In the genomic region with DNA sequence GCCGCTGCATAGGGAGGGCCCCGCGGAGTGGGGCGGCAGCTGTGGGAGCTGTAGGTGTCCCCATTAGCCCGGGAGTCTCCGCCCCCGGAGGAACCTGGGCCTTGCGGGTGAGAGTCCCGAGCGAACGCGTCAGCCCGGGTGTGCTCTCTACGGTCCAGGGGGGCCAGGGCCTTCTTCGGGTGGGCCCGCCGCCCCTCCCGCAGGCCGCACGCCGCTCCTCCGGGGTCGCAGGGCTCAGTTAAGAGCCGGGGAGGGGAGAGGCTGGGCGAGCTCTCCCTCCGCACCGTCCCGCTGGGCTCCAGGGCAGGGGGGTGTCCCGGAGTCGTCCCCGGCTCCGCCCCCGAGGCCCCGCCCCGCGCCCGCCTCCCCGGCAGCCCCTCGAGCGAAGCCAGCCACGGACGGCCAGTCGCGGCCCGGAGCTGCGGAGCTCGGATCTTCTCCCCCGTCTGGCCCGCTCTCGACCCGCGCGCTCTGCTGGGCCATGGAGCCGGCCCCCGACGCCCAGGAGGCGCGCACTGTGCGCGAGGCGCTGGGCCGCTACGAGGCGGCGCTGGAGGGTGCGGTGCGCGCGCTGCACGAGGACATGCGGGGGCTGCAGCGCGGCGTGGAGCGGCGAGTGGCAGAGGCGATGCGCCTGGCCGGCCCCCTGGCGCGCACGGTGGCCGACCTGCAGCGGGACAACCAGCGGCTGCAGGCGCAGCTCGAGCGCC, we compare ENCODE assay signal across 8 cellular contexts. TPM values are rescaled to one million over a fixed set of nuclear protein-coding genes. Genes with fewer than 3 reads are reported as not detected.
DNase-seq lines count a peak whose midpoint lies in the region; ATAC-seq and TF ChIP-seq lines count a peak whose summit lies in the region.

SMTNL2 (plus strand) TSS at position 405 of the 710 bp plus-strand sequence; CDS start at position 482, 77 bp downstream.

- no TSS peak for BruUV-seq in OCI-LY7 (replicated peaks; lab: Mats Ljungman, UMichigan)

- peak within 1 kb of the TSS; percentile 69 for H2BK5ac ChIP-seq in trophoblast cell (ENCODE audit: low read depth, low read length, poor library complexity)

- H3K79me2 ChIP-seq in trophoblast cell (ENCODE audit: control insufficient read depth, insufficient read depth, low read length, poor library complexity) (peaks cover 42% of the 10 kb centered on the region), OCI-LY7 (ENCODE audit: insufficient read depth, low read depth, low read length) (no peaks in the 10 kb centered on the region)

- DNase-seq in Caki2 (ENCODE audit: low read depth) (peak; percentile 35), SJCRH30 (peak; percentile 22 to 24), germinal center (ENCODE audit: low spot score) (peak; percentile 50), trophoblast cell (peak in 1 of 2 donors; percentile 15), HFFc6 (no peak), NOMO-1 treated with DMSO at 0.1 percent for 48 hours (lab: John Stamatoyannopoulos, UW; ENCODE audit: unreplicated experiment) (no peak), OCI-LY7 (ENCODE audit: low spot score) (no peak)

- no peak for ATAC-seq in HG03045 (IDR thresholded peaks at IDR 0.05; ENCODE audit: unreplicated experiment)

- WGBS in trophoblast cell (ENCODE audit: extremely low coverage, insufficient coverage, insufficient read length) = no CpG with 5 or more reads among the region's 88 CpGs

- H4K8ac ChIP-seq in trophoblast cell (ENCODE audit: low read depth, low read length) = peak within 1 kb of the TSS; percentile 62

- no peaks in the 10 kb centered on the region for H4K20me1 ChIP-seq in OCI-LY7 (ENCODE audit: insufficient read depth, low read length)

- H3K36me3 Mint-ChIP-seq in HFFc6 (ENCODE audit: low read depth) = no peaks in the 10 kb centered on the region

- peaks cover 42% of the 10 kb centered on the region for H3K79me1 ChIP-seq in trophoblast cell (ENCODE audit: low read length)

- CTCF ChIA-PET in OCI-LY7 (lab: Charles Lee; ENCODE audit: unreplicated experiment) = no interaction called here

- H3K9me2 ChIP-seq in OCI-LY7 (ENCODE audit: insufficient read depth, low read length) = no peaks in the 10 kb centered on the region

- H3K4me3 Mint-ChIP-seq in HFFc6 = no peak within 1 kb of the TSS

- peak within 1 kb of the TSS; percentile 83 for H3K14ac ChIP-seq in trophoblast cell (ENCODE audit: low read length)

- no peaks in the 10 kb centered on the region for H3K9me3 Mint-ChIP-seq in HFFc6

- H3K4me3 ChIP-seq in SJCRH30 = peak within 1 kb of the TSS; percentile 48
- H3K4me3 ChIP-seq in trophoblast cell (ENCODE audit: low read depth, low read length) = peak within 1 kb of the TSS; percentile 88
- H3K4me3 ChIP-seq in OCI-LY7 (ENCODE audit: low read depth, low read length, poor library complexity, severe bottlenecking) = no peak within 1 kb of the TSS

- H3K9me3 ChIP-seq in SJCRH30 (replicated peaks) (no peaks in the 10 kb centered on the region), trophoblast cell (ENCODE audit: insufficient read depth, low read depth, low read length) (peaks cover 1% of the 10 kb centered on the region), OCI-LY7 (ENCODE audit: low read length) (no peaks in the 10 kb centered on the region)

- H4K12ac ChIP-seq in trophoblast cell (ENCODE audit: low read depth, low read length) = peak within 1 kb of the TSS; percentile 31

- in situ Hi-C loops in Caki2 (cut with HindIII; ENCODE audit: low pct_unique_long_range_greater_than_20kb, low sequenced_read_pairs) = no loop called here

- H3K4me1 ChIP-seq in SJCRH30 (no peaks in the 10 kb centered on the region; the same call in 1 of the 2 replicates), trophoblast cell (ENCODE audit: control insufficient read depth in 1 of 2, insufficient read depth in 2 of 2, low read length in 2 of 2) (peaks cover 43 to 62% of the 10 kb centered on the region in 2 experiments), OCI-LY7 (ENCODE audit: insufficient read depth, low read length, poor library complexity, severe bottlenecking) (no peaks in the 10 kb centered on the region)

- POLR2A ChIA-PET in OCI-LY7 (lab: Charles Lee) = no interaction called here

- no peaks in the 10 kb centered on the region for H3K4me1 Mint-ChIP-seq in HFFc6 (ENCODE audit: low read depth)

- no peaks in the 10 kb centered on the region for H3K36me3 ChIP-seq in SJCRH30
- H3K36me3 ChIP-seq in trophoblast cell (ENCODE audit: control insufficient read depth in 1 of 2, insufficient read depth in 2 of 2, low read length in 2 of 2) = no peaks in the 10 kb centered on the region
- no peaks in the 10 kb centered on the region for H3K36me3 ChIP-seq in OCI-LY7 (ENCODE audit: insufficient read depth, low read length)

- H2BK120ac ChIP-seq in trophoblast cell (ENCODE audit: insufficient read depth, low read length, poor library complexity) = peak within 1 kb of the TSS; percentile 85

- peak within 1 kb of the TSS; percentile 14 for H3K9ac ChIP-seq in trophoblast cell (ENCODE audit: low read length)

- intact Hi-C loops in OCI-LY7 (cut with micrococcal nuclease; ENCODE audit: unreplicated experiment) = no loop called here

- H3K27ac Mint-ChIP-seq in HFFc6 = no peak within 1 kb of the TSS

- peak within 1 kb of the TSS; percentile 68 for H2AFZ ChIP-seq in trophoblast cell (ENCODE audit: insufficient read depth, low read length, poor library complexity)
- no peak within 1 kb of the TSS for H2AFZ ChIP-seq in OCI-LY7 (ENCODE audit: low read length)

- peaks cover 13% of the 10 kb centered on the region for H3K27me3 ChIP-seq in SJCRH30
- no peaks in the 10 kb centered on the region for H3K27me3 ChIP-seq in trophoblast cell (ENCODE audit: insufficient read depth, low read length)

- H2AK5ac ChIP-seq in trophoblast cell (ENCODE audit: low read length) = peak within 1 kb of the TSS; percentile 48

- peak within 1 kb of the TSS; percentile 78 for H3K4me2 ChIP-seq in trophoblast cell (ENCODE audit: low read length)
- H3K4me2 ChIP-seq in OCI-LY7 (ENCODE audit: low read length) = no peak within 1 kb of the TSS

- peak within 1 kb of the TSS; percentile 96 for H3K4ac ChIP-seq in trophoblast cell (ENCODE audit: low read depth, low read length)

- peak within 1 kb of the TSS; percentile 70 for H4K91ac ChIP-seq in trophoblast cell (ENCODE audit: low read depth, low read length)

- peak within 1 kb of the TSS; percentile 79 for H3K18ac ChIP-seq in trophoblast cell (ENCODE audit: low read length)

- H2BK12ac ChIP-seq in trophoblast cell (ENCODE audit: low read length) = peak within 1 kb of the TSS; percentile 68

- no peak for TF ChIP-seq CTCF in HFFc6 (IDR thresholded peaks at IDR 0.05)
- TF ChIP-seq CTCF in OCI-LY7 (conservative IDR thresholded peaks at IDR 0.05; ENCODE audit: low read length) = no peak

- no peak within 1 kb of the TSS for H3K23ac ChIP-seq in trophoblast cell (ENCODE audit: low read length)

- peaks cover 51% of the 10 kb centered on the region for H3K27me3 Mint-ChIP-seq in HFFc6 (ENCODE audit: insufficient read depth)

- H3K27ac ChIP-seq in SJCRH30 = no peak within 1 kb of the TSS
- peak within 1 kb of the TSS; percentile 29 for H3K27ac ChIP-seq in trophoblast cell (ENCODE audit: low read depth, low read length)
- H3K27ac ChIP-seq in OCI-LY7 (ENCODE audit: low read depth, low read length, poor library complexity, severe bottlenecking) = no peak within 1 kb of the TSS

RNA-seq across cellular contexts. Expression of gene SMTNL2, which starts in this region (rescaled TPM):
- total RNA-seq in Caki2 (2014; rRNA removed; shearing (Covaris generic); ENCODE audit: low replicate concordance) = 2.4 and 2.9 TPM in 2 replicates
- total RNA-seq in SJCRH30 (2014; rRNA removed; shearing (Covaris generic)) = 0.23 TPM in 1 of 2 replicates, not detected in the other
- polyA plus RNA-seq in trophoblast cell (2013) = 71.8 and 77.6 TPM in 2 replicates
- not detected for total RNA-seq in HFFc6 (2021; fragmentation: NEBNext Ultra II Directional; extraction: Animal tissue kit (Norgen Biotek cat#: 25700))
- not detected in 2 replicates for total RNA-seq in OCI-LY7 (2014; rRNA removed; shearing (Covaris generic))
- not detected in 2 replicates for total RNA-seq in OCI-LY7 (2022)

Comparison
In these comparisons a context has a peak if more than half of its experiments do, and no peak if none do; other contexts are left out.
1. Peak in DNase-seq and H3K4me3 ChIP-seq in SJCRH30; RNA of the gene not detected or under 1 TPM.
2. DNase-seq: peak in Caki2 (single experiment) and germinal center (single experiment); none in HFFc6 (single experiment), NOMO-1 treated with DMSO at 0.1 percent for 48 hours (single experiment) and OCI-LY7 (single experiment).